ENCODE assay signal across 9 cellular contexts in genomic region chr17:40167685-40168261, GRCh38. TPM values are rescaled to one million over a fixed set of nuclear protein-coding genes. Genes with fewer than 3 reads are reported as not detected.
DNase-seq lines count a peak whose midpoint lies in the region; ATAC-seq and TF ChIP-seq lines count a peak whose summit lies in the region.
"Had no signal": no experiment of that assay in that cellular context is flagged by ENCODE, and none has a peak within 500 bp of the region (broad histone marks: within the 10 kb centered on the region; RNA-seq: fewer than 3 reads in every experiment).

No MANE protein-coding gene starts in this region.

- no peak overlapping the region for H3K4me3 Mint-ChIP-seq in CD4-positive, CD25-positive, alpha-beta regulatory T cell
- H3K4me3 Mint-ChIP-seq in IgD-negative memory B cell = no peak overlapping the region
- peak overlapping the region; percentile 19 for H3K4me3 Mint-ChIP-seq in endothelial cell (ENCODE audit: unreplicated experiment)

- no peaks in the 10 kb centered on the region for H3K27me3 Mint-ChIP-seq in CD4-positive, CD25-positive, alpha-beta regulatory T cell
- H3K27me3 Mint-ChIP-seq in IgD-negative memory B cell = no peaks in the 10 kb centered on the region
- no peaks in the 10 kb centered on the region for H3K27me3 Mint-ChIP-seq in endothelial cell (ENCODE audit: unreplicated experiment)

- peaks cover 4% of the 10 kb centered on the region for H3K4me1 ChIP-seq in CD4-positive, CD25-positive, alpha-beta regulatory T cell (ENCODE audit: control insufficient read depth, insufficient read depth, low read length, poor library complexity, severe bottlenecking)
- H3K4me1 ChIP-seq in neutrophil (ENCODE audit: control insufficient read depth in 1 of 2, insufficient read depth in 1 of 2, low read depth in 1 of 2, low read length in 1 of 2) = peaks cover 0 to 6% of the 10 kb centered on the region in 2 experiments

- no peaks in the 10 kb centered on the region for H3K9me3 Mint-ChIP-seq in CD4-positive, CD25-positive, alpha-beta regulatory T cell
- H3K9me3 Mint-ChIP-seq in IgD-negative memory B cell (no peaks in the 10 kb centered on the region), endothelial cell (ENCODE audit: unreplicated experiment) (no peaks in the 10 kb centered on the region)

- H3K27me3 ChIP-seq in CD4-positive, CD25-positive, alpha-beta regulatory T cell (ENCODE audit: control insufficient read depth, insufficient read depth, low read length) = no peaks in the 10 kb centered on the region
- no peaks in the 10 kb centered on the region for H3K27me3 ChIP-seq in neutrophil

- H3K36me3 ChIP-seq in CD4-positive, CD25-positive, alpha-beta regulatory T cell (ENCODE audit: control insufficient read depth, insufficient read depth, low read length) = peaks cover 89% of the 10 kb centered on the region
- H3K36me3 ChIP-seq in neutrophil = peaks cover 96% of the 10 kb centered on the region

- peak overlapping the region; percentile 58 to 92 (median 83) for H3K27ac Mint-ChIP-seq in CD4-positive, CD25-positive, alpha-beta regulatory T cell
- peak overlapping the region in 2 of 3 donors; percentile 41 to 84 for H3K27ac Mint-ChIP-seq in IgD-negative memory B cell
- H3K27ac Mint-ChIP-seq in endothelial cell (ENCODE audit: unreplicated experiment) = peak overlapping the region; percentile 91

- H3K4me3 ChIP-seq in CD4-positive, CD25-positive, alpha-beta regulatory T cell (ENCODE audit: low read depth, low read length) = no peak overlapping the region
- H3K4me3 ChIP-seq in neutrophil (ENCODE audit: low read depth in 1 of 2, low read length in 1 of 2) = no peak overlapping the region

- no peak for ATAC-seq in CD4-positive, CD25-positive, alpha-beta regulatory T cell (ENCODE audit: low read depth in 2 of 2)
- no peak for ATAC-seq in HG03460 (IDR thresholded peaks at IDR 0.05; ENCODE audit: unreplicated experiment)

- H3K27ac ChIP-seq in CD4-positive, CD25-positive, alpha-beta regulatory T cell (ENCODE audit: insufficient read depth, low read length, poor library complexity, severe bottlenecking) = peak overlapping the region; percentile 58
- peak overlapping the region; percentile 67 for H3K27ac ChIP-seq in neutrophil

- DNase-seq in CD4-positive, CD25-positive, alpha-beta regulatory T cell = no peak
- DNase-seq in endothelial cell (ENCODE audit: low spot score) (no peak), cerebellum (ENCODE audit: low spot score) (no peak), DMS114 treated with DMSO at 0.1 percent for 48 hours (lab: John Stamatoyannopoulos, UW; ENCODE audit: unreplicated experiment) (no peak), germinal center (ENCODE audit: low spot score) (no peak)
- DNase-seq: activated CD4-positive, CD25-positive, alpha-beta regulatory T cell treated with anti-CD3 and anti-CD28 coated beads, Interleukin-2, amount 50 U/mL, for 72 hours had no signal

- H3K4me1 Mint-ChIP-seq in CD4-positive, CD25-positive, alpha-beta regulatory T cell = peaks cover 7 to 20% (median 15%) of the 10 kb centered on the region in 4 donors
- H3K4me1 Mint-ChIP-seq in IgD-negative memory B cell (peaks cover 0 to 5% (median 4%) of the 10 kb centered on the region in 3 donors), endothelial cell (ENCODE audit: unreplicated experiment) (peaks cover 4% of the 10 kb centered on the region)

- H3K9me3 ChIP-seq in CD4-positive, CD25-positive, alpha-beta regulatory T cell (ENCODE audit: control insufficient read depth in 2 of 2, low read length in 2 of 2) = no peaks in the 10 kb centered on the region
- H3K9me3 ChIP-seq in neutrophil = no peaks in the 10 kb centered on the region

- peaks cover 53% of the 10 kb centered on the region for H3K36me3 Mint-ChIP-seq in CD4-positive, CD25-positive, alpha-beta regulatory T cell
- no peaks in the 10 kb centered on the region for H3K36me3 Mint-ChIP-seq in IgD-negative memory B cell
- peaks cover 48% of the 10 kb centered on the region for H3K36me3 Mint-ChIP-seq in endothelial cell (ENCODE audit: low read depth, unreplicated experiment)

- no peak for TF ChIP-seq CTCF in endothelial cell (IDR thresholded peaks at IDR 0.05; ENCODE audit: unreplicated experiment)
- TF ChIP-seq CTCF in neutrophil (IDR thresholded peaks at IDR 0.05) = no peak

RNA-seq across cellular contexts. Expression of gene RAPGEFL1, which starts 9.5 kb away (rescaled TPM):
- total RNA-seq in CD4-positive, CD25-positive, alpha-beta regulatory T cell = 4.5 TPM
- under 1 TPM in 1 of 4 donors, not detected in 3; 0.79 TPM for polyA plus RNA-seq in CD4-positive, CD25-positive, alpha-beta regulatory T cell
- polyA plus RNA-seq in IgD-negative memory B cell = 0.69 TPM
- total RNA-seq in endothelial cell (ENCODE audit: unreplicated experiment) (18.3 TPM), cerebellum (15.3 TPM)

RNA-seq across cellular contexts. Expression of gene CASC3, which starts 27.4 kb away (rescaled TPM):
- total RNA-seq in CD4-positive, CD25-positive, alpha-beta regulatory T cell = 165 TPM
- 10 to 100 TPM; 42.5 to 46.6 (median 44.2) TPM for polyA plus RNA-seq in CD4-positive, CD25-positive, alpha-beta regulatory T cell
- polyA plus RNA-seq in IgD-negative memory B cell = 49.9 TPM
- total RNA-seq in endothelial cell (ENCODE audit: unreplicated experiment) (96.4 TPM), cerebellum (58.4 TPM)

RNA-seq across cellular contexts. Expression of gene MSL1, which starts 46.0 kb away (rescaled TPM):
- 126 TPM for total RNA-seq in CD4-positive, CD25-positive, alpha-beta regulatory T cell
- 10 to 100 TPM in 2 of 4 donors, 1 to 10 TPM in 2; 9.3 to 10.5 (median 9.8) TPM for polyA plus RNA-seq in CD4-positive, CD25-positive, alpha-beta regulatory T cell
- polyA plus RNA-seq in IgD-negative memory B cell = 10.1 TPM
- total RNA-seq in endothelial cell (ENCODE audit: unreplicated experiment) (96.2 TPM), cerebellum (84.8 TPM)

RNA-seq across cellular contexts. Expression of gene WIPF2, which starts 51.3 kb away (rescaled TPM):
- 40.7 TPM for total RNA-seq in CD4-positive, CD25-positive, alpha-beta regulatory T cell
- polyA plus RNA-seq in CD4-positive, CD25-positive, alpha-beta regulatory T cell = 10 to 100 TPM in 1 of 4 donors, 1 to 10 TPM in 3; 8.0 to 12.5 (median 9.5) TPM
- 11.4 TPM for polyA plus RNA-seq in IgD-negative memory B cell
- total RNA-seq in endothelial cell (ENCODE audit: unreplicated experiment) (32.2 TPM), cerebellum (14.3 TPM)
